In genomic region chrX:38220936-38221386, GRCh38 we compare ENCODE assay signal across 9 cellular contexts. TPM values are rescaled to one million over a fixed set of nuclear protein-coding genes. Genes with fewer than 3 reads are reported as not detected.
DNase-seq lines count a peak whose midpoint lies in the region; ATAC-seq and TF ChIP-seq lines count a peak whose summit lies in the region.
"Had no signal": no experiment of that assay in that cellular context is flagged by ENCODE, and none has a peak within 500 bp of the region (broad histone marks: within the 10 kb centered on the region; RNA-seq: fewer than 3 reads in every experiment).

No MANE protein-coding gene starts in this region.

- TF ChIP-seq CTCF in vagina (IDR thresholded peaks at IDR 0.05), result no peak
- no peak for TF ChIP-seq CTCF in OCI-LY7 (conservative IDR thresholded peaks at IDR 0.05; ENCODE audit: low read length)

- DNase-seq in activated T-cell treated with anti-CD3 and anti-CD28 coated beads, Interleukin-2, amount 50 U/mL, for 4 hours, result no peak
- no peak for DNase-seq in activated T-cell treated with anti-CD3 and anti-CD28 coated beads, Interleukin-2, amount 50 U/mL, for 48 hours
- DNase-seq in vagina (ENCODE audit: extremely low spot score in 2 of 2) (no peak), OCI-LY7 (ENCODE audit: low spot score) (no peak)
- DNase-seq: cerebellar nuclear complex had no signal

- no peaks in the 10 kb centered on the region for H3K9me3 ChIP-seq in ectodermal cell (ENCODE audit: control insufficient read depth, low read length)
- no peaks in the 10 kb centered on the region for H3K9me3 ChIP-seq in mesodermal cell (ENCODE audit: control insufficient read depth, low read length)
- H3K9me3 ChIP-seq in vagina, result no peaks in the 10 kb centered on the region
- no peaks in the 10 kb centered on the region for H3K9me3 ChIP-seq in OCI-LY7 (ENCODE audit: low read length)

- H3K4me1 ChIP-seq in ectodermal cell (ENCODE audit: control insufficient read depth, insufficient read depth, low read length), result no peaks in the 10 kb centered on the region
- H3K4me1 ChIP-seq in mesodermal cell (ENCODE audit: control insufficient read depth, insufficient read depth, low read length, poor library complexity, severe bottlenecking), result peaks cover 5% of the 10 kb centered on the region
- no peaks in the 10 kb centered on the region for H3K4me1 ChIP-seq in vagina
- H3K4me1 ChIP-seq in OCI-LY7 (ENCODE audit: insufficient read depth, low read length, poor library complexity, severe bottlenecking), result peaks cover 9% of the 10 kb centered on the region

- no peak for ATAC-seq in activated T-cell treated with anti-CD3 and anti-CD28 coated beads, Interleukin-2, amount 50 U/mL, for 4 hours
- no peak for ATAC-seq in GM21515 (IDR thresholded peaks at IDR 0.05; ENCODE audit: unreplicated experiment)
- ATAC-seq in GM18861 (IDR thresholded peaks at IDR 0.05; ENCODE audit: unreplicated experiment), result no peak

- no peak for TF ChIP-seq POLR2A in vagina (IDR thresholded peaks at IDR 0.05)

- H3K9me3 Mint-ChIP-seq in activated T-cell treated with anti-CD3 and anti-CD28 coated beads, Interleukin-2, amount 50 U/mL, for 4 hours, result no peaks in the 10 kb centered on the region

- H3K79me2 ChIP-seq in OCI-LY7 (ENCODE audit: insufficient read depth, low read depth, low read length), result no peaks in the 10 kb centered on the region

- H2AFZ ChIP-seq in OCI-LY7 (ENCODE audit: low read length), result no peak overlapping the region

- peak overlapping the region; percentile 43 for H3K4me3 ChIP-seq in ectodermal cell (ENCODE audit: insufficient read depth, low read depth, low read length)
- peak overlapping the region; percentile 49 for H3K4me3 ChIP-seq in mesodermal cell (ENCODE audit: extremely low read depth, insufficient read depth, low read length, poor library complexity, severe bottlenecking)
- H3K4me3 ChIP-seq in vagina, result peak overlapping the region; percentile 40 to 53
- H3K4me3 ChIP-seq in OCI-LY7 (ENCODE audit: low read depth, low read length, poor library complexity, severe bottlenecking), result no peak overlapping the region

- H3K36me3 Mint-ChIP-seq in activated T-cell treated with anti-CD3 and anti-CD28 coated beads, Interleukin-2, amount 50 U/mL, for 4 hours (ENCODE audit: insufficient read depth), result no peaks in the 10 kb centered on the region

- peaks cover 41% of the 10 kb centered on the region for H3K27me3 ChIP-seq in ectodermal cell (ENCODE audit: control insufficient read depth, insufficient read depth, low read length, poor library complexity, severe bottlenecking)
- no peaks in the 10 kb centered on the region for H3K27me3 ChIP-seq in vagina

- no peak overlapping the region for H3K27ac ChIP-seq in ectodermal cell (ENCODE audit: insufficient read depth, low read depth, low read length, poor library complexity, severe bottlenecking)
- H3K27ac ChIP-seq in mesodermal cell (ENCODE audit: low read depth, low read length, severe bottlenecking), result no peak overlapping the region
- H3K27ac ChIP-seq in vagina, result no peak overlapping the region
- H3K27ac ChIP-seq in OCI-LY7 (ENCODE audit: low read depth, low read length, poor library complexity, severe bottlenecking), result no peak overlapping the region

- intact Hi-C loops in vagina (cut with DNase I) (loop anchor here (5.0 kb wide), 1 partner anchor 374 kb away; the partner anchor contains the start of gene DYNLT3), OCI-LY7 (cut with micrococcal nuclease; ENCODE audit: unreplicated experiment) (no loop called here)

- H3K4me1 Mint-ChIP-seq in activated T-cell treated with anti-CD3 and anti-CD28 coated beads, Interleukin-2, amount 50 U/mL, for 4 hours (ENCODE audit: low read depth), result no peaks in the 10 kb centered on the region

- H4K20me1 ChIP-seq in OCI-LY7 (ENCODE audit: insufficient read depth, low read length), result no peaks in the 10 kb centered on the region

- H3K4me2 ChIP-seq in OCI-LY7 (ENCODE audit: low read length), result no peak overlapping the region

- POLR2A ChIA-PET in OCI-LY7 (lab: Charles Lee), result no interaction called here

- 17% methylated on average over 24 of the region's 24 CpGs for WGBS in ectodermal cell, 2 experiments
- 20 to 40% methylated on average over 1 to 8 of the region's 24 CpGs for WGBS in mesodermal cell (ENCODE audit: insufficient coverage in 2 of 2), 2 experiments

- H3K9me2 ChIP-seq in OCI-LY7 (ENCODE audit: insufficient read depth, low read length), result no peaks in the 10 kb centered on the region

- CTCF ChIA-PET in OCI-LY7 (lab: Charles Lee; ENCODE audit: unreplicated experiment), result no interaction called here

- H3K36me3 ChIP-seq in ectodermal cell (ENCODE audit: control insufficient read depth, insufficient read depth, low read length) (no peaks in the 10 kb centered on the region), mesodermal cell (ENCODE audit: control insufficient read depth, insufficient read depth, low read length) (no peaks in the 10 kb centered on the region), vagina (no peaks in the 10 kb centered on the region), OCI-LY7 (ENCODE audit: insufficient read depth, low read length) (no peaks in the 10 kb centered on the region)

- no TSS peak for BruUV-seq in OCI-LY7 (replicated peaks; lab: Mats Ljungman, UMichigan)

- H3K27me3 Mint-ChIP-seq in activated T-cell treated with anti-CD3 and anti-CD28 coated beads, Interleukin-2, amount 50 U/mL, for 4 hours (ENCODE audit: low read depth), result peaks cover 49% of the 10 kb centered on the region

- peak overlapping the region; percentile 24 for H3K4me3 Mint-ChIP-seq in activated T-cell treated with anti-CD3 and anti-CD28 coated beads, Interleukin-2, amount 50 U/mL, for 4 hours

RNA-seq across cellular contexts. Expression of gene SRPX, which starts 0.3 kb away (rescaled TPM):
- total RNA-seq in activated T-cell treated with anti-CD3 and anti-CD28 coated beads, Interleukin-2, amount 50 U/mL, for 4 hours, result under 1 TPM in 1 of 3 donors, not detected in 2; 0.13 TPM
- 6.9 TPM for polyA plus RNA-seq in ectodermal cell (2013, experiment 1 of 4)
- polyA plus RNA-seq in ectodermal cell (2013, experiment 2 of 4), result 6.9 TPM
- 8.2 TPM for polyA plus RNA-seq in ectodermal cell (2013, experiment 3 of 4)
- polyA plus RNA-seq in ectodermal cell (2013, experiment 4 of 4), result 8.2 TPM
- polyA plus RNA-seq in mesodermal cell (2013, experiment 1 of 2), result 45.6 TPM
- 44.7 TPM for polyA plus RNA-seq in mesodermal cell (2013, experiment 2 of 2)
- total RNA-seq in vagina, result 118 TPM
- total RNA-seq in OCI-LY7 (2014; rRNA removed; shearing (Covaris generic)), result not detected in 2 replicates
- total RNA-seq in OCI-LY7 (2022), result not detected in 2 replicates

Comparison
In these comparisons a context has a peak if more than half of its experiments do, and no peak if none do; other contexts are left out.
1. RNA of gene SRPX, which starts 0.3 kb away (total RNA-seq): 118 TPM in vagina (single experiment); 0.13 TPM in activated T-cell treated with anti-CD3 and anti-CD28 coated beads, Interleukin-2, amount 50 U/mL, for 4 hours and not detected in OCI-LY7; every median in the first group is over 100 times any median in the second.